27 cellular contexts compared by ENCODE assay signal in genomic region chr19:30056580-30056979, GRCh38.
"Had no signal": no experiment of that assay in that cellular context is flagged by ENCODE, and none has a peak within 500 bp of the region (broad histone marks: within the 10 kb centered on the region; RNA-seq: fewer than 3 reads in every experiment).

No MANE protein-coding gene starts in this region.

- H3K9me3 Mint-ChIP-seq: stimulated activated effector memory CD8-positive, alpha-beta T cell treated with anti-CD3 and anti-CD28 coated beads, Interleukin-12 subunit alpha, Interleukin-12 subunit beta, amount 100 ng/mL, for 72 hours; stimulated activated naive CD8-positive, alpha-beta T cell treated with anti-CD3 and anti-CD28 coated beads, Interleukin-15, amount 100 ng/mL, for 72 hours; stimulated activated naive CD8-positive, alpha-beta T cell treated with anti-CD3 and anti-CD28 coated beads, Interleukin-15, Interleukin-2, amounts not matched to agents 100 ng/mL and 50 ng/mL, for 24 hours; type B pancreatic cell had no signal

- DNase-seq: stimulated activated CD4-positive, alpha-beta T cell treated with anti-CD3 and anti-CD28 coated beads, Interleukin-2, amount 100 ng/mL, for 48 hours; stimulated activated CD4-positive, alpha-beta T cell treated with anti-CD3 and anti-CD28 coated beads, Interleukin-4, amount 100 ng/mL, for 1 hour; stimulated activated CD4-positive, alpha-beta T cell treated with anti-CD3 and anti-CD28 coated beads, Interleukin-4, amount 100 ng/mL, for 24 hours; stimulated activated CD4-positive, alpha-beta T cell treated with anti-CD3 and anti-CD28 coated beads, Interleukin-4, amount 100 ng/mL, for 4 hours; stimulated activated CD8-positive, alpha-beta memory T cell treated with anti-CD3 and anti-CD28 coated beads, Interleukin-4, amount 100 ng/mL, for 48 hours; stimulated activated naive B cell treated with anti-CD40 and anti-IgM and Interleukin-4, amounts not matched to agents 10 μg/mL and 1 μg/mL and 100 μg/mL, for 72 hours; stimulated activated naive CD4-positive, alpha-beta T cell; stimulated activated naive CD4-positive, alpha-beta T cell treated with Interleukin-2 at 50 U/mL for 16 hours; stimulated activated naive CD8-positive, alpha-beta T cell treated with anti-CD3 and anti-CD28 coated beads, Interleukin-15, amount 100 ng/mL, for 72 hours; stimulated activated naive CD8-positive, alpha-beta T cell treated with anti-CD3 and anti-CD28 coated beads, Interleukin-15, Interleukin-2, amounts not matched to agents 100 U/mL and 50 U/mL, for 24 hours; stomach; testis; thyroid gland; tibial artery; transverse colon; trophoblast cell; upper lobe of left lung; upper lobe of right lung; uterus had no signal

- H3K27ac ChIP-seq: stomach, suprapubic skin, testis, thoracic aorta, thyroid gland, tibial artery, tibial nerve, transverse colon, upper lobe of left lung, upper lobe of right lung, uterus, vagina had no signal

- H3K4me1 ChIP-seq: stomach, suprapubic skin, testis, thyroid gland, tibial artery, tibial nerve, transverse colon, upper lobe of left lung, upper lobe of right lung, uterus, vagina had no signal

- H3K27ac Mint-ChIP-seq: stimulated activated effector memory CD8-positive, alpha-beta T cell treated with anti-CD3 and anti-CD28 coated beads, Interleukin-12 subunit alpha, Interleukin-12 subunit beta, amount 100 ng/mL, for 72 hours; stimulated activated memory B cell treated with anti-CD40 and anti-IgM and Interleukin-4, amounts not matched to agents 10 μg/mL and 1 μg/mL and 100 μg/mL, for 72 hours; stimulated activated naive B cell treated with anti-CD40 and anti-IgM and Interleukin-4, amounts not matched to agents 10 μg/mL and 1 μg/mL and 100 μg/mL, for 72 hours; stimulated activated naive CD8-positive, alpha-beta T cell treated with anti-CD3 and anti-CD28 coated beads, Interleukin-15, amount 100 ng/mL, for 72 hours; stimulated activated naive CD8-positive, alpha-beta T cell treated with anti-CD3 and anti-CD28 coated beads, Interleukin-15, Interleukin-2, amounts not matched to agents 100 ng/mL and 50 ng/mL, for 24 hours; type B pancreatic cell had no signal

- H3K27me3 ChIP-seq: testis, thyroid gland, tibial nerve, upper lobe of left lung, uterus, vagina had no signal

- ATAC-seq: stimulated activated effector memory CD8-positive, alpha-beta T cell treated with anti-CD3 and anti-CD28 coated beads, Interleukin-12 subunit alpha, Interleukin-12 subunit beta, amount 100 ng/mL, for 72 hours; stimulated activated memory B cell treated with anti-CD40 and anti-IgM and Interleukin-4, amounts not matched to agents 10 μg/mL and 1 μg/mL and 100 μg/mL, for 72 hours; stimulated activated naive B cell treated with anti-CD40 and anti-IgM and Interleukin-4, amounts not matched to agents 10 μg/mL and 1 μg/mL and 100 μg/mL, for 72 hours; stimulated activated naive CD8-positive, alpha-beta T cell treated with anti-CD3 and anti-CD28 coated beads, Interleukin-15, amount 100 ng/mL, for 72 hours; stimulated activated naive CD8-positive, alpha-beta T cell treated with anti-CD3 and anti-CD28 coated beads, Interleukin-15, Interleukin-2, amounts not matched to agents 100 U/mL and 50 U/mL, for 24 hours; upper lobe of right lung had no signal

- H3K4me3 ChIP-seq: stomach, suprapubic skin, testis, thoracic aorta, thyroid gland, tibial artery, tibial nerve, transverse colon, upper lobe of left lung, upper lobe of right lung, uterus, vagina had no signal

- H3K36me3 Mint-ChIP-seq: stimulated activated effector memory CD8-positive, alpha-beta T cell treated with anti-CD3 and anti-CD28 coated beads, Interleukin-12 subunit alpha, Interleukin-12 subunit beta, amount 100 ng/mL, for 72 hours; type B pancreatic cell had no signal

- H3K27me3 Mint-ChIP-seq: stimulated activated naive CD8-positive, alpha-beta T cell treated with anti-CD3 and anti-CD28 coated beads, Interleukin-15, amount 100 ng/mL, for 72 hours; stimulated activated naive CD8-positive, alpha-beta T cell treated with anti-CD3 and anti-CD28 coated beads, Interleukin-15, Interleukin-2, amounts not matched to agents 100 ng/mL and 50 ng/mL, for 24 hours had no signal

- H3K9me3 ChIP-seq: suprapubic skin, testis, thoracic aorta, thyroid gland, tibial artery, tibial nerve, transverse colon, upper lobe of left lung, upper lobe of right lung, uterus, vagina had no signal

- H3K4me1 Mint-ChIP-seq: stimulated activated effector memory CD8-positive, alpha-beta T cell treated with anti-CD3 and anti-CD28 coated beads, Interleukin-12 subunit alpha, Interleukin-12 subunit beta, amount 100 ng/mL, for 72 hours; stimulated activated memory B cell treated with anti-CD40 and anti-IgM and Interleukin-4, amounts not matched to agents 10 μg/mL and 1 μg/mL and 100 μg/mL, for 72 hours; stimulated activated naive B cell treated with anti-CD40 and anti-IgM and Interleukin-4, amounts not matched to agents 10 μg/mL and 1 μg/mL and 100 μg/mL, for 72 hours; stimulated activated naive CD8-positive, alpha-beta T cell treated with anti-CD3 and anti-CD28 coated beads, Interleukin-15, amount 100 ng/mL, for 72 hours had no signal

- H3K36me3 ChIP-seq: stomach, suprapubic skin, thoracic aorta, thyroid gland, tibial artery, tibial nerve, transverse colon, upper lobe of left lung, upper lobe of right lung, uterus, vagina had no signal

- H3K4me3 Mint-ChIP-seq: stimulated activated effector memory CD8-positive, alpha-beta T cell treated with anti-CD3 and anti-CD28 coated beads, Interleukin-12 subunit alpha, Interleukin-12 subunit beta, amount 100 ng/mL, for 72 hours; stimulated activated memory B cell treated with anti-CD40 and anti-IgM and Interleukin-4, amounts not matched to agents 10 μg/mL and 1 μg/mL and 100 μg/mL, for 72 hours; stimulated activated naive B cell treated with anti-CD40 and anti-IgM and Interleukin-4, amounts not matched to agents 10 μg/mL and 1 μg/mL and 100 μg/mL, for 72 hours; stimulated activated naive CD8-positive, alpha-beta T cell treated with anti-CD3 and anti-CD28 coated beads, Interleukin-15, amount 100 ng/mL, for 72 hours; stimulated activated naive CD8-positive, alpha-beta T cell treated with anti-CD3 and anti-CD28 coated beads, Interleukin-15, Interleukin-2, amounts not matched to agents 100 ng/mL and 50 ng/mL, for 24 hours; type B pancreatic cell had no signal
